Comparison of ENCODE assay signal across 17 cellular contexts in genomic region chr17:49506282-49506681, GRCh38. TPM values are rescaled to one million over a fixed set of nuclear protein-coding genes. Genes with fewer than 3 reads are reported as not detected.
DNase-seq lines count a peak whose midpoint lies in the region; ATAC-seq and TF ChIP-seq lines count a peak whose summit lies in the region.
"Had no signal": no experiment of that assay in that cellular context is flagged by ENCODE, and none has a peak within 500 bp of the region (broad histone marks: within the 10 kb centered on the region; RNA-seq: fewer than 3 reads in every experiment).

No MANE protein-coding gene starts in this region.

- H3K14ac ChIP-seq in H9 (ENCODE audit: insufficient read depth, low read length) = no peak overlapping the region
- H3K14ac ChIP-seq in mesenchymal stem cell (ENCODE audit: low read length in 2 of 2) = peak overlapping the region in 1 of 2 experiments; percentile 37

- H3K79me1 ChIP-seq in H9 (ENCODE audit: insufficient read depth, low read depth, low read length, poor library complexity, severe bottlenecking) = no peaks in the 10 kb centered on the region
- no peaks in the 10 kb centered on the region for H3K79me1 ChIP-seq in mesenchymal stem cell (replicated peaks; ENCODE audit: low read length, poor library complexity, severe bottlenecking)

- H4K5ac ChIP-seq in H9 (ENCODE audit: insufficient read length, low read depth, low read length) = no peak overlapping the region

- no peak overlapping the region for H3K4me3 Mint-ChIP-seq in H9
- H3K4me3 Mint-ChIP-seq in WTC11 = no peak overlapping the region
- H3K4me3 Mint-ChIP-seq: CD4-positive, CD25-positive, alpha-beta regulatory T cell had no signal

- intact Hi-C loops in spleen (cut with DNase I; ENCODE audit: low total_unique reads) = no loop called here

- H4K20me1 ChIP-seq in H9 (ENCODE audit: control insufficient read depth, insufficient read depth, insufficient read length) = no peaks in the 10 kb centered on the region
- H4K20me1 ChIP-seq in SK-N-SH (ENCODE audit: insufficient read depth) = no peaks in the 10 kb centered on the region

- no peak for TF ChIP-seq EP300 in SK-N-SH (IDR thresholded peaks at IDR 0.05; ENCODE audit: borderline replicate concordance in 1 of 2, low read depth in 1 of 2, low read length in 1 of 2)

- H2AK5ac ChIP-seq in H9 (ENCODE audit: insufficient read length, low read length) (no peak overlapping the region), mesenchymal stem cell (ENCODE audit: low read length, severe bottlenecking) (no peak overlapping the region)

- H2BK15ac ChIP-seq in H9 (ENCODE audit: low read depth, low read length) (no peak overlapping the region), mesenchymal stem cell (ENCODE audit: low read depth, poor library complexity, severe bottlenecking) (no peak overlapping the region)

- no peak overlapping the region for H3K23ac ChIP-seq in H9 (ENCODE audit: insufficient read length, low read depth, low read length)
- no peak overlapping the region for H3K23ac ChIP-seq in mesenchymal stem cell (ENCODE audit: low read length in 2 of 2)

- ATAC-seq in WTC11 = no peak
- no peak for ATAC-seq in GM19395 (IDR thresholded peaks at IDR 0.05; ENCODE audit: unreplicated experiment)
- ATAC-seq in HG03097 (IDR thresholded peaks at IDR 0.05; ENCODE audit: low FRiP score, unreplicated experiment) = no peak

- peak overlapping the region in 1 of 2 experiments; percentile 21 for H3K4me3 ChIP-seq in mesenchymal stem cell (ENCODE audit: insufficient read depth in 1 of 2, low read depth in 1 of 2, low read length in 2 of 2)
- H3K4me3 ChIP-seq in spleen = no peak overlapping the region
- H3K4me3 ChIP-seq in SK-N-SH (ENCODE audit: low read depth in 2 of 2, low read length in 1 of 2) = no peak overlapping the region

- TF ChIP-seq POLR2A in spleen (IDR thresholded peaks at IDR 0.05) = no peak

- H3K36me3 ChIP-seq in mesenchymal stem cell (ENCODE audit: control insufficient read depth in 1 of 2, insufficient read depth in 2 of 2, low read depth in 1 of 2, low read length in 2 of 2) (no peaks in the 10 kb centered on the region), spleen (no peaks in the 10 kb centered on the region), SK-N-SH (replicated peaks in 1 of 2; ENCODE audit: control insufficient read depth in 1 of 2, insufficient read depth in 2 of 2, low read length in 1 of 2) (no peaks in the 10 kb centered on the region)
- H3K36me3 ChIP-seq: BE2C had no signal

- no peak for DNase-seq in H9
- DNase-seq in WTC11 (ENCODE audit: low spot score) = no peak
- no peak for DNase-seq in mesenchymal stem cell
- no peak for DNase-seq in spleen
- DNase-seq in SK-N-SH = no peak
- DNase-seq: 8988T; BE2C; C1 segment of cervical spinal cord; CD4-positive, CD25-positive, alpha-beta regulatory T cell; GDM1; HCEC 1CT; IMR-90; KBM-7 had no signal

- H3K27ac Mint-ChIP-seq in H9 = no peak overlapping the region
- H3K27ac Mint-ChIP-seq in WTC11 = no peak overlapping the region
- H3K27ac Mint-ChIP-seq: CD4-positive, CD25-positive, alpha-beta regulatory T cell had no signal

- H3K4me2 ChIP-seq in H9 (ENCODE audit: insufficient read depth, insufficient read length, low read length) = no peak overlapping the region
- H3K4me2 ChIP-seq in mesenchymal stem cell (ENCODE audit: low read length, poor library complexity, severe bottlenecking) = no peak overlapping the region
- no peak overlapping the region for H3K4me2 ChIP-seq in SK-N-SH

- no peak overlapping the region for H4K8ac ChIP-seq in H9 (replicated peaks; ENCODE audit: insufficient read length, low read depth, low read length)
- no peak overlapping the region for H4K8ac ChIP-seq in mesenchymal stem cell (ENCODE audit: low read length)

- H3K4me1 ChIP-seq in H9 (ENCODE audit: insufficient read depth, low read length) (peaks cover 9% of the 10 kb centered on the region; the same call in 1 of the 2 replicates), mesenchymal stem cell (ENCODE audit: control insufficient read depth, insufficient read depth, low read depth, low read length) (peaks cover 10% of the 10 kb centered on the region), spleen (peaks cover 0 to 50% (median 3%) of the 10 kb centered on the region in 6 donors), SK-N-SH (ENCODE audit: control insufficient read depth in 1 of 2, insufficient read depth in 2 of 2, low read depth in 1 of 2, low read length in 1 of 2) (peaks cover 4 to 40% of the 10 kb centered on the region in 2 experiments; a peak in 1 of 4 replicates)

- no peaks in the 10 kb centered on the region for H3F3A ChIP-seq in SK-N-SH (replicated peaks; ENCODE audit: insufficient read depth)

- H3K9ac ChIP-seq in H9 (ENCODE audit: extremely low read depth, insufficient read length, low read length) (no peak overlapping the region), mesenchymal stem cell (ENCODE audit: low read length) (no peak overlapping the region), SK-N-SH (no peak overlapping the region)

- H3K79me2 ChIP-seq in H9 (ENCODE audit: insufficient read depth, low read length) (no peaks in the 10 kb centered on the region), SK-N-SH (ENCODE audit: insufficient read depth) (no peaks in the 10 kb centered on the region)

- H3K27ac ChIP-seq in H9 (ENCODE audit: insufficient read length, low read depth, low read length) (no peak overlapping the region), mesenchymal stem cell (ENCODE audit: low read length, poor library complexity, severe bottlenecking) (no peak overlapping the region), spleen (peak overlapping the region in 5 of 8 donors; percentile 39 to 66 (median 55)), SK-N-SH (ENCODE audit: low read depth in 2 of 2, low read length in 1 of 2) (no peak overlapping the region)
- H3K27ac ChIP-seq: HL-60 had no signal

- H3K56ac ChIP-seq in H9 (ENCODE audit: insufficient read length, low read depth, low read length) = no peak overlapping the region

- no peak for TF ChIP-seq CTCF in H9 (conservative IDR thresholded peaks at IDR 0.05)
- TF ChIP-seq CTCF in WTC11 (IDR thresholded peaks at IDR 0.05) = no peak
- TF ChIP-seq CTCF in spleen (IDR thresholded peaks at IDR 0.05 in 8 of 11, conservative IDR thresholded peaks at IDR 0.05 in 3 of 11) = no peak
- TF ChIP-seq CTCF in SK-N-SH (IDR thresholded peaks at IDR 0.05) = no peak

- POLR2A ChIA-PET in WTC11 (lab: Charles Lee) (no interaction called here), SK-N-SH (lab: Yijun Ruan, JAX) (no interaction called here)

- CTCF ChIA-PET in WTC11 (lab: Charles Lee) (interaction anchor here (3.5 to 13.5 kb wide), 3 partner anchors 10 to 70 kb away, joined by 22 to 199 read pairs (median 55); partner anchors contain the start of gene NGFR), SK-N-SH (lab: Yijun Ruan, JAX) (interaction anchor here (0.7 to 28.6 kb wide), 9 partner anchors 5 to 71 kb away, joined by 3 to 453 read pairs (median 10); partner anchors contain the start of gene NGFR)

- H3K36me3 Mint-ChIP-seq in H9 (ENCODE audit: insufficient read depth in 1 of 3, low read depth in 3 of 3) = no peaks in the 10 kb centered on the region
- H3K36me3 Mint-ChIP-seq in WTC11 = no peaks in the 10 kb centered on the region
- H3K36me3 Mint-ChIP-seq: CD4-positive, CD25-positive, alpha-beta regulatory T cell had no signal

- H3K9me2 ChIP-seq in SK-N-SH = no peaks in the 10 kb centered on the region

- H3K9me3 Mint-ChIP-seq in H9 (no peaks in the 10 kb centered on the region), WTC11 (no peaks in the 10 kb centered on the region)

- H3K27me3 ChIP-seq in H9 (ENCODE audit: insufficient read depth, low read length) (no peaks in the 10 kb centered on the region; the same call in 1 of the 2 replicates), mesenchymal stem cell (ENCODE audit: control insufficient read depth in 1 of 2, insufficient read depth in 1 of 2, low read length in 2 of 2) (peaks cover 69 to 85% of the 10 kb centered on the region in 2 experiments), spleen (replicated peaks in 1 of 7) (peaks cover 2 to 95% (median 29%) of the 10 kb centered on the region in 7 donors), SK-N-SH (ENCODE audit: insufficient read depth) (peaks cover 43% of the 10 kb centered on the region)
- H3K27me3 ChIP-seq: BE2C had no signal

- TF ChIP-seq RAD21 in SK-N-SH (IDR thresholded peaks at IDR 0.05; ENCODE audit: low read length) = no peak

- WGBS in H9 (ENCODE audit: extremely low coverage, insufficient read length, low lambda C conversion rate) = no CpG with 5 or more reads among the region's 57 CpGs
- 96% methylated on average over 48 of the region's 57 CpGs for WGBS in mesenchymal stem cell
- WGBS in spleen, 5 donors = 87 to 92% (median 90%) methylated on average over 21 to 57 of the region's 57 CpGs
- WGBS in SK-N-SH (ENCODE audit: low lambda C conversion rate) = 94% methylated on average over 57 of the region's 57 CpGs

- H3K18ac ChIP-seq in H9 (ENCODE audit: insufficient read length, low read depth, low read length) = peak overlapping the region; percentile 41
- H3K18ac ChIP-seq in mesenchymal stem cell (ENCODE audit: low read depth in 1 of 2, low read length in 2 of 2) = no peak overlapping the region

- no peak overlapping the region for H3T11ph ChIP-seq in H9 (ENCODE audit: low read length)

- H4K91ac ChIP-seq in H9 (ENCODE audit: insufficient read length, low read depth, low read length) (no peak overlapping the region), mesenchymal stem cell (ENCODE audit: low read length) (peak overlapping the region; percentile 28)

- H3K4ac ChIP-seq in H9 (ENCODE audit: low read depth, low read length) (no peak overlapping the region), mesenchymal stem cell (ENCODE audit: low read depth in 1 of 2, low read length in 2 of 2) (no peak overlapping the region)

- no peak overlapping the region for H2BK120ac ChIP-seq in H9 (ENCODE audit: low read depth, low read length, poor library complexity, severe bottlenecking)
- no peak overlapping the region for H2BK120ac ChIP-seq in mesenchymal stem cell (ENCODE audit: low read depth, low read length)

- no peak overlapping the region for H2BK20ac ChIP-seq in H9 (ENCODE audit: low read depth, low read length, poor library complexity, severe bottlenecking)

- H2BK5ac ChIP-seq in H9 (ENCODE audit: insufficient read length, low read length) (no peak overlapping the region), mesenchymal stem cell (ENCODE audit: low read depth, low read length, poor library complexity, severe bottlenecking) (no peak overlapping the region)

- no peaks in the 10 kb centered on the region for H3K23me2 ChIP-seq in H9 (ENCODE audit: insufficient read length, low read depth, low read length, poor library complexity, severe bottlenecking)

- H2BK12ac ChIP-seq in H9 (ENCODE audit: insufficient read length, low read depth, low read length) = no peak overlapping the region
- H2BK12ac ChIP-seq in mesenchymal stem cell (ENCODE audit: low read length in 2 of 2) = no peak overlapping the region

- H3K4me1 Mint-ChIP-seq in H9 (peaks cover 29 to 44% of the 10 kb centered on the region in 2 experiments), WTC11 (peaks cover 54% of the 10 kb centered on the region)

- H3K27me3 Mint-ChIP-seq in H9 (ENCODE audit: low read depth) = peaks cover 26% of the 10 kb centered on the region
- H3K27me3 Mint-ChIP-seq in WTC11 (ENCODE audit: low read depth) = peaks cover 12% of the 10 kb centered on the region; the same call in 1 of the 2 replicates

- no peak overlapping the region for H2AFZ ChIP-seq in H9 (ENCODE audit: low read length)
- no peak overlapping the region for H2AFZ ChIP-seq in mesenchymal stem cell (ENCODE audit: low read depth, low read length)
- H2AFZ ChIP-seq in SK-N-SH (ENCODE audit: low read depth) = no peak overlapping the region

- H3K9me3 ChIP-seq in H9 (ENCODE audit: control insufficient read depth, low read depth, low read length) = no peaks in the 10 kb centered on the region
- H3K9me3 ChIP-seq in mesenchymal stem cell (ENCODE audit: control insufficient read depth, low read length) = no peaks in the 10 kb centered on the region
- H3K9me3 ChIP-seq in spleen = no peaks in the 10 kb centered on the region
- H3K9me3 ChIP-seq in SK-N-SH = no peaks in the 10 kb centered on the region
- H3K9me3 ChIP-seq: BE2C, Caco-2 had no signal

RNA-seq across cellular contexts. Expression of gene NGFR, which starts 11.2 kb away (rescaled TPM):
- 9.6 and 10.9 TPM in 2 replicates for total RNA-seq in H9 (2021)
- 11.3 to 12.4 TPM (median 12.1 TPM) in 3 replicates for total RNA-seq in WTC11 (2021)
- 12.1 TPM for polyA plus RNA-seq in mesenchymal stem cell (2013, experiment 1 of 2)
- polyA plus RNA-seq in mesenchymal stem cell (2013, experiment 2 of 2) = 11.7 TPM
- total RNA-seq in spleen = 10 to 100 TPM in 6 of 7 donors, 1 to 10 TPM in 1; 6.6 to 36.8 (median 15.6) TPM
- 10 to 100 TPM in 1 of 3 donors, 1 to 10 TPM in 2; 4.1 to 12.2 (median 5.5) TPM for polyA plus RNA-seq in spleen
- polyA plus RNA-seq in SK-N-SH (2012; rRNA removed) = 0.44 and 0.76 TPM in 2 replicates
- polyA plus RNA-seq in SK-N-SH (2012; cell fraction: cytosol; rRNA removed) = 0.37 and 0.59 TPM in 2 replicates
- polyA plus RNA-seq in SK-N-SH (2012; cell fraction: nucleus; rRNA removed) = 0.52 and 0.66 TPM in 2 replicates
- polyA plus RNA-seq: CD4-positive, CD25-positive, alpha-beta regulatory T cell had no signal

Comparison
In these comparisons a context has a peak if more than half of its experiments do, and no peak if none do; other contexts are left out.
1. H3K27ac ChIP-seq: peak in spleen (5 of 8); none in H9 (single experiment), mesenchymal stem cell (single experiment) and SK-N-SH (0 of 2).